In genomic region chr5:61796773-61797172, GRCh38 we compare ENCODE assay signal across 15 cellular contexts.
DNase-seq lines count a peak whose midpoint lies in the region; ATAC-seq and TF ChIP-seq lines count a peak whose summit lies in the region.
"Had no signal": no experiment of that assay in that cellular context is flagged by ENCODE, and none has a peak within 500 bp of the region (broad histone marks: within the 10 kb centered on the region; RNA-seq: fewer than 3 reads in every experiment).

No MANE protein-coding gene starts in this region.

- H3K4me3 ChIP-seq in epithelial cell of esophagus (ENCODE audit: low read length), result no peak overlapping the region
- H3K4me3 ChIP-seq: BLaER1 treated with 17β-estradiol and CSF1 and Interleukin-3, amounts not matched to agents 10 nM and 100 nM had no signal

- H3K4me3 Mint-ChIP-seq in Calu3 (ENCODE audit: low read depth, unreplicated experiment), result no peak overlapping the region
- H3K4me3 Mint-ChIP-seq: CD4-positive, CD25-positive, alpha-beta regulatory T cell had no signal

- DNase-seq in Calu3, result peak; percentile 16
- peak; percentile 5 for DNase-seq in M059J (ENCODE audit: low read depth)
- peak; percentile 56 for DNase-seq in epithelial cell of esophagus (ENCODE audit: low read depth)
- peak; percentile 15 for DNase-seq in renal cortical epithelial cell (ENCODE audit: low read depth)
- DNase-seq in NCI-H2107 treated with DMSO at 0.1 percent for 48 hours (lab: John Stamatoyannopoulos, UW; ENCODE audit: unreplicated experiment), result no peak
- no peak for DNase-seq in anterior cingulate cortex (lab: John Stamatoyannopoulos, UW)
- DNase-seq: ACHN; CD4-positive, CD25-positive, alpha-beta regulatory T cell; DND-41; GDM1; H7; IMR-90; KBM-7 had no signal

- CTCF ChIA-PET in Calu3 (lab: Charles Lee), result interaction anchor here (0.5 to 1.2 kb wide), 3 partner anchors 29 to 71 kb away, joined by 3 to 5 read pairs (median 4); no protein-coding TSS in a partner anchor

- H3K9me3 Mint-ChIP-seq in Calu3 (ENCODE audit: low read depth, unreplicated experiment), result no peaks in the 10 kb centered on the region

- no peaks in the 10 kb centered on the region for H3K36me3 Mint-ChIP-seq in Calu3 (ENCODE audit: insufficient read depth, unreplicated experiment)
- H3K36me3 Mint-ChIP-seq: CD4-positive, CD25-positive, alpha-beta regulatory T cell had no signal

- no peaks in the 10 kb centered on the region for H3K27me3 Mint-ChIP-seq in Calu3 (ENCODE audit: unreplicated experiment)

- intact Hi-C loops in Calu3 (cut with micrococcal nuclease; ENCODE audit: unreplicated experiment), result no loop called here

- peaks cover 29% of the 10 kb centered on the region for H3K4me1 Mint-ChIP-seq in Calu3 (ENCODE audit: low read depth, unreplicated experiment)
- H3K4me1 Mint-ChIP-seq: CD4-positive, CD25-positive, alpha-beta regulatory T cell had no signal

- H3K27ac Mint-ChIP-seq in Calu3 (ENCODE audit: unreplicated experiment), result no peak overlapping the region
- H3K27ac Mint-ChIP-seq: CD4-positive, CD25-positive, alpha-beta regulatory T cell had no signal

- no peak for TF ChIP-seq CTCF in Calu3 (IDR thresholded peaks at IDR 0.05; ENCODE audit: unreplicated experiment)
- no peak for TF ChIP-seq CTCF in epithelial cell of esophagus (IDR thresholded peaks at IDR 0.05; ENCODE audit: insufficient read depth, low read depth, low read length, missing control alignments)

- ATAC-seq in GM18907 (IDR thresholded peaks at IDR 0.05; ENCODE audit: unreplicated experiment), result no peak

- BruUV-seq in Calu3 (replicated peaks; lab: Mats Ljungman, UMichigan), result no TSS peak

Comparison
In these comparisons a context has a peak if more than half of its experiments do, and no peak if none do; other contexts are left out.
1. DNase-seq: peak in Calu3 (single experiment), M059J (single experiment), epithelial cell of esophagus (single experiment) and renal cortical epithelial cell (single experiment); none in NCI-H2107 treated with DMSO at 0.1 percent for 48 hours (single experiment) and anterior cingulate cortex (0 of 58).